In the genomic region with DNA sequence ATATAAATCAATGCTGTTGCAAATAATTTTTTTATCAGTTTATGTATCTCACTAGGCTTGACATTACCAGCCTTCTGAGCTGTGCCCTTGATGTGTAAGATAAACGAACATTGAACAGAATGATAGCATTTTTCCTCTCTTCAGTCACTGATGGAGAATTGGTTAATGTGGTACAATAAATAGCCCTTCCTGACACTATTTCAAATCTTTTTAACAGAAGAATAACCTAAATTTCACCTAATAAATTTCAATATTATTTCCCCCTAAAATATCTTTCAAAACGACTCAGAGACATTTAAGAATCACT, we compare ENCODE assay signal across 9 cellular contexts. TPM values are rescaled to one million over a fixed set of nuclear protein-coding genes. Genes with fewer than 3 reads are reported as not detected.
DNase-seq lines count a peak whose midpoint lies in the region; ATAC-seq lines count a peak whose summit lies in the region.
"Had no signal": no experiment of that assay in that cellular context is flagged by ENCODE, and none has a peak within 500 bp of the region (broad histone marks: within the 10 kb centered on the region; RNA-seq: fewer than 3 reads in every experiment).

No MANE protein-coding gene starts in this region.

- no peak for ATAC-seq in activated CD8-positive, alpha-beta T cell treated with anti-CD3 and anti-CD28 coated beads, Interleukin-2, amount 10 ng/mL, durations not matched to agents 7 days and 5 days
- no peak for ATAC-seq in stimulated activated memory B cell treated with anti-CD40 and anti-IgM and Interleukin-4, amounts not matched to agents 10 μg/mL and 1 μg/mL and 100 μg/mL, for 72 hours
- ATAC-seq in GM21528 (IDR thresholded peaks at IDR 0.05; ENCODE audit: low FRiP score, unreplicated experiment) (no peak), GM21619 (IDR thresholded peaks at IDR 0.05; ENCODE audit: unreplicated experiment) (no peak)

- no peak overlapping the region for H3K27ac Mint-ChIP-seq in activated T-cell treated with anti-CD3 and anti-CD28 coated beads, Interleukin-2, amount 50 U/mL, for 24 hours
- no peak overlapping the region for H3K27ac Mint-ChIP-seq in activated CD8-positive, alpha-beta T cell treated with anti-CD3 and anti-CD28 coated beads, Interleukin-2, amount 10 ng/mL, durations not matched to agents 7 days and 5 days
- H3K27ac Mint-ChIP-seq in stimulated activated memory B cell treated with anti-CD40 and anti-IgM and Interleukin-4, amounts not matched to agents 10 μg/mL and 1 μg/mL and 100 μg/mL, for 72 hours, result peak overlapping the region; percentile 98

- no peaks in the 10 kb centered on the region for H3K36me3 ChIP-seq in iPS-18a (ENCODE audit: control insufficient read depth, low read depth, low read length)

- no peak overlapping the region for H3K27ac ChIP-seq in iPS-18a (ENCODE audit: low read length)

- H3K4me3 Mint-ChIP-seq in activated T-cell treated with anti-CD3 and anti-CD28 coated beads, Interleukin-2, amount 50 U/mL, for 24 hours, result peak overlapping the region; percentile 83
- H3K4me3 Mint-ChIP-seq in activated CD8-positive, alpha-beta T cell treated with anti-CD3 and anti-CD28 coated beads, Interleukin-2, amount 10 ng/mL, durations not matched to agents 7 days and 5 days, result peak overlapping the region; percentile 83
- H3K4me3 Mint-ChIP-seq in stimulated activated memory B cell treated with anti-CD40 and anti-IgM and Interleukin-4, amounts not matched to agents 10 μg/mL and 1 μg/mL and 100 μg/mL, for 72 hours, result peak overlapping the region; percentile 94

- no peaks in the 10 kb centered on the region for H3K9me3 ChIP-seq in iPS-18a (ENCODE audit: control insufficient read depth, low read depth, low read length)

- DNase-seq in activated T-cell treated with anti-CD3 and anti-CD28 coated beads, Interleukin-2, amount 50 U/mL, for 24 hours, result no peak
- DNase-seq in activated T-cell treated with anti-CD3 and anti-CD28 coated beads, Interleukin-2, amount 50 U/mL, for 1 hour, result no peak
- DNase-seq in activated CD8-positive, alpha-beta T cell treated with anti-CD3 and anti-CD28 coated beads, Interleukin-2, amount 10 ng/mL, durations not matched to agents 7 days and 5 days, result no peak
- DNase-seq in cerebellar nuclear complex (lab: John Stamatoyannopoulos, UW), result no peak
- DNase-seq: NCI-H2029 had no signal

- peaks cover 6% of the 10 kb centered on the region for H3K36me3 Mint-ChIP-seq in activated T-cell treated with anti-CD3 and anti-CD28 coated beads, Interleukin-2, amount 50 U/mL, for 24 hours (ENCODE audit: low read depth)
- no peaks in the 10 kb centered on the region for H3K36me3 Mint-ChIP-seq in activated CD8-positive, alpha-beta T cell treated with anti-CD3 and anti-CD28 coated beads, Interleukin-2, amount 10 ng/mL, durations not matched to agents 7 days and 5 days (ENCODE audit: low read depth)
- H3K36me3 Mint-ChIP-seq in stimulated activated memory B cell treated with anti-CD40 and anti-IgM and Interleukin-4, amounts not matched to agents 10 μg/mL and 1 μg/mL and 100 μg/mL, for 72 hours, result peaks cover 31% of the 10 kb centered on the region

- H3K4me1 ChIP-seq in iPS-18a (ENCODE audit: control insufficient read depth, low read depth, low read length), result peaks cover 10% of the 10 kb centered on the region

- H3K9ac ChIP-seq in iPS-18a (ENCODE audit: low read length), result peak overlapping the region; percentile 74

- CTCF ChIA-PET in activated CD8-positive, alpha-beta T cell treated with anti-CD3 and anti-CD28 coated beads, Interleukin-2, amount 10 ng/mL, durations not matched to agents 7 days and 5 days (lab: Charles Lee), result no interaction called here

- H3K27me3 ChIP-seq in iPS-18a (ENCODE audit: control insufficient read depth, insufficient read depth, low read length), result peaks cover 39% of the 10 kb centered on the region

- H3K4me3 ChIP-seq in iPS-18a (ENCODE audit: low read length), result peak overlapping the region; percentile 88

- POLR2A ChIA-PET in activated CD8-positive, alpha-beta T cell treated with anti-CD3 and anti-CD28 coated beads, Interleukin-2, amount 10 ng/mL, durations not matched to agents 7 days and 5 days (lab: Charles Lee), result no interaction called here

- peaks cover 27% of the 10 kb centered on the region for H3K4me1 Mint-ChIP-seq in activated T-cell treated with anti-CD3 and anti-CD28 coated beads, Interleukin-2, amount 50 U/mL, for 24 hours (ENCODE audit: low read depth)
- peaks cover 22% of the 10 kb centered on the region for H3K4me1 Mint-ChIP-seq in activated CD8-positive, alpha-beta T cell treated with anti-CD3 and anti-CD28 coated beads, Interleukin-2, amount 10 ng/mL, durations not matched to agents 7 days and 5 days (ENCODE audit: low read depth)
- H3K4me1 Mint-ChIP-seq in stimulated activated memory B cell treated with anti-CD40 and anti-IgM and Interleukin-4, amounts not matched to agents 10 μg/mL and 1 μg/mL and 100 μg/mL, for 72 hours, result peaks cover 14% of the 10 kb centered on the region

- H3K9me3 Mint-ChIP-seq in activated T-cell treated with anti-CD3 and anti-CD28 coated beads, Interleukin-2, amount 50 U/mL, for 24 hours, result peaks cover 14% of the 10 kb centered on the region
- H3K9me3 Mint-ChIP-seq in activated CD8-positive, alpha-beta T cell treated with anti-CD3 and anti-CD28 coated beads, Interleukin-2, amount 10 ng/mL, durations not matched to agents 7 days and 5 days (ENCODE audit: insufficient read depth), result peaks cover 10% of the 10 kb centered on the region
- H3K9me3 Mint-ChIP-seq in stimulated activated memory B cell treated with anti-CD40 and anti-IgM and Interleukin-4, amounts not matched to agents 10 μg/mL and 1 μg/mL and 100 μg/mL, for 72 hours, result peaks cover 11% of the 10 kb centered on the region

- no peaks in the 10 kb centered on the region for H3K27me3 Mint-ChIP-seq in activated T-cell treated with anti-CD3 and anti-CD28 coated beads, Interleukin-2, amount 50 U/mL, for 24 hours
- H3K27me3 Mint-ChIP-seq in activated CD8-positive, alpha-beta T cell treated with anti-CD3 and anti-CD28 coated beads, Interleukin-2, amount 10 ng/mL, durations not matched to agents 7 days and 5 days (ENCODE audit: low read depth), result peaks cover 3% of the 10 kb centered on the region
- H3K27me3 Mint-ChIP-seq in stimulated activated memory B cell treated with anti-CD40 and anti-IgM and Interleukin-4, amounts not matched to agents 10 μg/mL and 1 μg/mL and 100 μg/mL, for 72 hours, result no peaks in the 10 kb centered on the region

RNA-seq across cellular contexts. Expression of a gene that starts 2.2 kb away (rescaled TPM):
- 10 to 100 TPM; 25.3 to 26.5 TPM for total RNA-seq in activated CD8-positive, alpha-beta T cell treated with anti-CD3 and anti-CD28 coated beads, Interleukin-2, amount 10 ng/mL, durations not matched to agents 7 days and 5 days
